1 cellular context compared by ENCODE assay signal in genomic region chr16:89422905-89423630, GRCh38.
TF ChIP-seq lines count a peak whose summit lies in the region.

No MANE protein-coding gene starts in this region.

TF ChIP-seq in SK-N-SH, 30 proteins besides CTCF, POLR2A, EP300 and RAD21 (continued from another document):
- TF ChIP-seq ZBTB33 (IDR thresholded peaks at IDR 0.05; ENCODE audit: borderline replicate concordance, low read depth) (no peak), MEF2A (IDR thresholded peaks at IDR 0.05; ENCODE audit: borderline replicate concordance, low read depth) (no peak), RFX5 (IDR thresholded peaks at IDR 0.05; ENCODE audit: low read length) (no peak), RCOR1 (IDR thresholded peaks at IDR 0.05; ENCODE audit: low read length) (no peak), IRF3 (IDR thresholded peaks at IDR 0.05; ENCODE audit: low read depth, low read length) (no peak), NRF1 (IDR thresholded peaks at IDR 0.05; ENCODE audit: low read depth, low read length) (no peak), TCF12 (IDR thresholded peaks at IDR 0.05) (peak; percentile 66), TAF1 (IDR thresholded peaks at IDR 0.05; ENCODE audit: borderline replicate concordance, low read depth, low read length) (no peak)
TF ChIP-seq in SK-N-SH: peak in this region for 4.
